Comparison of ENCODE assay signal across 12 cellular contexts in the genomic region with DNA sequence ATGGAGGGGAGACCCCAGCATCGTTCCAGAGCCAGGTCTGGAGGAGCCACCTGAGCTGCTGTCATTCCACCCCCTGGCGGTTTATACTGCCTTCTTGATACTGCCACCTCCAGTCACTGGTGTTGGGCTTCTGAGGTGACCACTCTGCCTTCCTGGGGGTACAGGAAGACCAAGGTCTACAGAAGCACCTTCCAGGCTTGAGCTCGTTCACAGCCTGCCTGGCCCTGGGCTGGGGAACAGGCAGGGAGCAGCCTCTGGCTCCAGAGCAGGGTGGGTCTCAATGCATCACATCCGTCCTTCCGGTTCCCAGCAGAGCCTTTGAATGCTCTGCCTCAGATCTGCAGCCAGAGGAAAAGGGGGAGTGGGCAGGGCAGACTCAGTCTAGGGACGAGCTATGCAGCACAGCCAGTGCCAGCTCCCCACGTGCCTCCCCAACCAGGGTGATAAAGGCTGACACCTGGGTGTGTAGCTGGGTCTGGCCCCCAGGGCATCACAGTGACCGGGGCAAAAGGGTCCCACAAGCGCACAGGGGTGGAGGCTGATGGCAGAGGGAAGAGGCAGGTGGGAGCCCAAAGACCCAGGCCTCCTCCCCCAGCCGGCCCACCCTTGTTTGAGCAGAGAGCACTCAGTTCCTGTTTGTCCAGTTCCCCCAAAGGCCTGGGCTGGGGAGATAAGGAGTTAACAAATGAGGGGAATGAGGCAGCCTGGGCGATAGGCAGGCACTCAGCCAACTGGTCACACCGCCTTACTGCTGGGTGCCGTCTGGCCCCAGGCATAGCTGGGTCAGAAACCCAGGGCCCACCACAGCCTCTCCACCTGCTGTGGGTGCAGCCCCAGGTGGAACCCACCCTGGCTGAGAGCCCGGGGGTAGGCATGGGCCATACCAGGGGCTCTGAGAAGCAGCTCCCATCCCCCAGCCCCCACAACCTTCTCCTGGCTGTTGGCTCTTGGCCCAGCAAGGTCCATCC. TPM values are rescaled to one million over a fixed set of nuclear protein-coding genes. Genes with fewer than 3 reads are reported as not detected.
DNase-seq lines count a peak whose midpoint lies in the region; ATAC-seq and TF ChIP-seq lines count a peak whose summit lies in the region.
"Had no signal": no experiment of that assay in that cellular context is flagged by ENCODE, and none has a peak within 500 bp of the region (broad histone marks: within the 10 kb centered on the region; RNA-seq: fewer than 3 reads in every experiment).

No MANE protein-coding gene starts in this region.

- peaks cover 0 to 28% (median 12%) of the 10 kb centered on the region in 5 donors for H3K36me3 Mint-ChIP-seq in naive thymus-derived CD4-positive, alpha-beta T cell

- peak overlapping the region in 2 of 10 donors; percentile 11 to 34 for H3K4me3 Mint-ChIP-seq in naive thymus-derived CD4-positive, alpha-beta T cell

- H3K79me2 ChIP-seq in PC-9 (ENCODE audit: low read depth): no peaks in the 10 kb centered on the region

- H3K9ac ChIP-seq in BLaER1: peak overlapping the region; percentile 35; the same call in 1 of the 2 replicates

- no peak for TF ChIP-seq CTCF in PC-9 (conservative IDR thresholded peaks at IDR 0.05)

- H3K36me3 ChIP-seq in BLaER1 (peaks cover 75% of the 10 kb centered on the region), PC-9 (ENCODE audit: low read depth) (no peaks in the 10 kb centered on the region), esophagus (ENCODE audit: control insufficient read depth in 2 of 2, insufficient read depth in 2 of 2, low read length in 1 of 2) (peaks cover 0 to 41% of the 10 kb centered on the region in 2 donors)
- peaks cover 17 to 75% (median 17%) of the 10 kb centered on the region in 3 experiments for H3K36me3 ChIP-seq in naive thymus-derived CD4-positive, alpha-beta T cell (ENCODE audit: control insufficient read depth in 2 of 3, insufficient read depth in 3 of 3, low read length in 3 of 3)

- no peaks in the 10 kb centered on the region for H3K9me2 ChIP-seq in PC-9 (ENCODE audit: insufficient read depth)

- H3K27me3 ChIP-seq in BLaER1 (no peaks in the 10 kb centered on the region), PC-9 (ENCODE audit: insufficient read depth, low read depth) (no peaks in the 10 kb centered on the region), esophagus (ENCODE audit: control insufficient read depth in 1 of 2, insufficient read depth in 2 of 2, low read length in 2 of 2) (no peaks in the 10 kb centered on the region)
- no peaks in the 10 kb centered on the region for H3K27me3 ChIP-seq in naive thymus-derived CD4-positive, alpha-beta T cell (ENCODE audit: control insufficient read depth in 2 of 2, insufficient read depth in 2 of 2, low read length in 2 of 2)

- H4K20me1 ChIP-seq in BLaER1 (no peaks in the 10 kb centered on the region; the same call in 1 of the 2 replicates), PC-9 (ENCODE audit: insufficient read depth) (no peaks in the 10 kb centered on the region)

- peaks cover 4 to 28% (median 16%) of the 10 kb centered on the region in 7 donors for H3K4me1 Mint-ChIP-seq in naive thymus-derived CD4-positive, alpha-beta T cell

- H3K27me3 Mint-ChIP-seq in naive thymus-derived CD4-positive, alpha-beta T cell: no peaks in the 10 kb centered on the region

- no peak overlapping the region for H2AFZ ChIP-seq in PC-9

- H3K4me2 ChIP-seq in BLaER1 (peak overlapping the region; percentile 63), PC-9 (peak overlapping the region; percentile 65)

- H3F3A ChIP-seq in PC-9 (ENCODE audit: insufficient read depth, low read depth): no peaks in the 10 kb centered on the region

- no peak overlapping the region for H3K4me3 ChIP-seq in BLaER1
- no peak overlapping the region for H3K4me3 ChIP-seq in PC-9
- no peak overlapping the region for H3K4me3 ChIP-seq in esophagus (ENCODE audit: low read depth in 1 of 2, low read length in 2 of 2)
- H3K4me3 ChIP-seq in naive thymus-derived CD4-positive, alpha-beta T cell (ENCODE audit: low read length): no peak overlapping the region

- WGBS in esophagus, 2 donors: 40 to 42% methylated on average over 14 of the region's 14 CpGs

- no TSS peak for BruUV-seq in PC-9 (replicated peaks; lab: Mats Ljungman, UMichigan)

- H3K4me1 ChIP-seq in BLaER1: peaks cover 96% of the 10 kb centered on the region
- peaks cover 18% of the 10 kb centered on the region for H3K4me1 ChIP-seq in PC-9 (replicated peaks; ENCODE audit: insufficient read depth)
- H3K4me1 ChIP-seq in esophagus (ENCODE audit: control insufficient read depth in 2 of 2, insufficient read depth in 2 of 2, low read length in 1 of 2): peaks cover 2 to 28% of the 10 kb centered on the region in 2 donors
- H3K4me1 ChIP-seq in naive thymus-derived CD4-positive, alpha-beta T cell (ENCODE audit: control insufficient read depth in 2 of 2, insufficient read depth in 2 of 2, low read length in 2 of 2): peaks cover 0 to 5% of the 10 kb centered on the region in 2 donors

- POLR2A ChIA-PET in PC-9 (lab: Charles Lee; ENCODE audit: unreplicated experiment): interaction anchor here (0.5 kb wide), 1 partner anchor 21 kb away, joined by 3 read pairs; no protein-coding TSS in a partner anchor
- POLR2A ChIA-PET in naive thymus-derived CD4-positive, alpha-beta T cell (lab: Charles Lee): interaction anchor here (0.6 to 1.1 kb wide), 4 partner anchors 11 to 48 kb away, joined by 3 to 4 read pairs (median 3); no protein-coding TSS in a partner anchor

- peak overlapping the region in 7 of 9 donors; percentile 14 to 77 (median 56) for H3K27ac Mint-ChIP-seq in naive thymus-derived CD4-positive, alpha-beta T cell

- no peak for ATAC-seq in naive thymus-derived CD4-positive, alpha-beta T cell

- peaks cover 0 to 5% (median 0%) of the 10 kb centered on the region in 11 donors for H3K9me3 Mint-ChIP-seq in naive thymus-derived CD4-positive, alpha-beta T cell

- intact Hi-C loops in PC-9 (cut with micrococcal nuclease; ENCODE audit: unreplicated experiment): no loop called here
- intact Hi-C loops in naive thymus-derived CD4-positive, alpha-beta T cell (cut with micrococcal nuclease): no loop called here

- peak; percentile 61 to 86 for DNase-seq in PC-9
- no peak for DNase-seq in naive thymus-derived CD4-positive, alpha-beta T cell
- DNase-seq in hypothalamus (lab: John Stamatoyannopoulos, UW): no peak
- no peak for DNase-seq in SIG-M5 (lab: John Stamatoyannopoulos, UW)
- no peak for DNase-seq in NK-92 (lab: John Stamatoyannopoulos, UW; ENCODE audit: unreplicated experiment)
- DNase-seq in T1000 (lab: John Stamatoyannopoulos, UW): no peak
- DNase-seq: activated CD4-positive, alpha-beta T cell treated with anti-CD3 and anti-CD28 coated beads for 4 hours; central memory CD4-positive, alpha-beta T cell; NCI-H526 treated with DMSO at 0.1 percent for 48 hours had no signal

- no peaks in the 10 kb centered on the region for H3K9me3 ChIP-seq in BLaER1
- no peaks in the 10 kb centered on the region for H3K9me3 ChIP-seq in PC-9 (ENCODE audit: insufficient read depth, low read depth)
- H3K9me3 ChIP-seq in esophagus (ENCODE audit: control insufficient read depth in 2 of 2, insufficient read depth in 1 of 2, low read depth in 1 of 2, low read length in 1 of 2): no peaks in the 10 kb centered on the region
- no peaks in the 10 kb centered on the region for H3K9me3 ChIP-seq in naive thymus-derived CD4-positive, alpha-beta T cell (ENCODE audit: control insufficient read depth in 2 of 3, low read length in 3 of 3)

- peak overlapping the region; percentile 64 for H3K27ac ChIP-seq in BLaER1
- peak overlapping the region; percentile 73 for H3K27ac ChIP-seq in PC-9
- peak overlapping the region; percentile 35 to 38 for H3K27ac ChIP-seq in esophagus (ENCODE audit: low read depth in 2 of 2, low read length in 1 of 2)
- H3K27ac ChIP-seq in naive thymus-derived CD4-positive, alpha-beta T cell (ENCODE audit: low read depth, low read length): peak overlapping the region; percentile 7

- CTCF ChIA-PET in PC-9 (lab: Charles Lee): interaction anchor here (0.5 kb wide), 1 partner anchor 31 kb away, joined by 6 read pairs; no protein-coding TSS in a partner anchor
- CTCF ChIA-PET in naive thymus-derived CD4-positive, alpha-beta T cell (lab: Charles Lee): interaction anchor here (0.8 to 1.5 kb wide), 3 partner anchors 9 to 63 kb away, joined by 3 to 4 read pairs (median 3); no protein-coding TSS in a partner anchor

RNA-seq across cellular contexts. Expression of gene DEGS2, which starts 17.1 kb away (rescaled TPM):
- 0.11 and 0.15 TPM in 2 replicates for total RNA-seq in PC-9 (2021)
- polyA plus RNA-seq in esophagus: 10 to 100 TPM; 24.7 to 41.8 TPM
- 1 to 10 TPM in 1 of 5 experiments, under 1 TPM in 3, not detected in 1; 0.19 to 1.0 (median 0.32) TPM for total RNA-seq in naive thymus-derived CD4-positive, alpha-beta T cell
- polyA plus RNA-seq in naive thymus-derived CD4-positive, alpha-beta T cell: 1 to 10 TPM in 1 of 2 donors, under 1 TPM in 1; 0.51 to 1.0 TPM
- polyA plus RNA-seq: BJ had no signal

Comparison
In these comparisons a context has a peak if more than half of its experiments do, and no peak if none do; other contexts are left out.
1. H3K27ac ChIP-seq: peak in every context shown above with its lines; median percentile 73 in PC-9; 64 in BLaER1; 36 in esophagus; 7 in naive thymus-derived CD4-positive, alpha-beta T cell.
2. DNase-seq: peak in PC-9 (2 of 2); none in naive thymus-derived CD4-positive, alpha-beta T cell (0 of 9), hypothalamus (0 of 51), SIG-M5 (single experiment), NK-92 (single experiment) and T1000 (single experiment).